Comparison of ENCODE assay signal across 11 cellular contexts in genomic region chr2:42249887-42250286, GRCh38.
A peak's percentile ranks its signal among the peaks of the same experiment; 100 is the strongest.
DNase-seq lines count a peak whose midpoint lies in the region; ATAC-seq and TF ChIP-seq lines count a peak whose summit lies in the region.
"Had no signal": no experiment of that assay in that cellular context is flagged by ENCODE, and none has a peak within 500 bp of the region (broad histone marks: within the 10 kb centered on the region; RNA-seq: fewer than 3 reads in every experiment).

No MANE protein-coding gene starts in this region.

- H3K4me1 Mint-ChIP-seq in activated B cell treated with CpG ODN at 0.5 μM for 24 hours, result peaks cover 43% of the 10 kb centered on the region
- H3K4me1 Mint-ChIP-seq in activated naive CD4-positive, alpha-beta T cell treated with anti-CD3 and anti-CD28 coated beads, Interleukin-2, amount 10 ng/mL, durations not matched to agents 7 days and 5 days, result peaks cover 41% of the 10 kb centered on the region

- no peak for ATAC-seq in activated B cell treated with CpG ODN at 0.5 μM for 24 hours (ENCODE audit: low read depth)
- ATAC-seq in lung (ENCODE audit: insufficient read depth, low FRiP score), result peak; percentile 70

- POLR2A ChIA-PET in activated B cell treated with CpG ODN at 0.5 μM for 24 hours (lab: Charles Lee), result no interaction called here

- CTCF ChIA-PET in activated B cell treated with CpG ODN at 0.5 μM for 24 hours (lab: Charles Lee), result interaction anchor here (1.1 kb wide), 1 partner anchor 154 kb away, joined by 3 read pairs; no protein-coding TSS in a partner anchor
- CTCF ChIA-PET in activated naive CD4-positive, alpha-beta T cell treated with anti-CD3 and anti-CD28 coated beads, Interleukin-2, amount 10 ng/mL, durations not matched to agents 7 days and 5 days (lab: Charles Lee), result no interaction called here

- no peaks in the 10 kb centered on the region for H3K9me3 ChIP-seq in lung (ENCODE audit: control insufficient read depth in 2 of 2, insufficient read depth in 1 of 2, low read length in 1 of 2)
- H3K9me3 ChIP-seq: MG63 had no signal

- no peak overlapping the region for H3K4me3 Mint-ChIP-seq in activated B cell treated with CpG ODN at 0.5 μM for 24 hours
- H3K4me3 Mint-ChIP-seq in activated naive CD4-positive, alpha-beta T cell treated with anti-CD3 and anti-CD28 coated beads, Interleukin-2, amount 10 ng/mL, durations not matched to agents 7 days and 5 days, result no peak overlapping the region
- H3K4me3 Mint-ChIP-seq: CD4-positive, alpha-beta T cell had no signal

- H3K27me3 ChIP-seq in lung (ENCODE audit: control insufficient read depth, insufficient read depth), result no peaks in the 10 kb centered on the region
- H3K27me3 ChIP-seq: MG63 had no signal

- peaks cover 63% of the 10 kb centered on the region for H3K36me3 Mint-ChIP-seq in activated B cell treated with CpG ODN at 0.5 μM for 24 hours (ENCODE audit: low read depth)
- peaks cover 67% of the 10 kb centered on the region for H3K36me3 Mint-ChIP-seq in activated naive CD4-positive, alpha-beta T cell treated with anti-CD3 and anti-CD28 coated beads, Interleukin-2, amount 10 ng/mL, durations not matched to agents 7 days and 5 days

- no peaks in the 10 kb centered on the region for H3K27me3 Mint-ChIP-seq in activated B cell treated with CpG ODN at 0.5 μM for 24 hours
- H3K27me3 Mint-ChIP-seq in activated naive CD4-positive, alpha-beta T cell treated with anti-CD3 and anti-CD28 coated beads, Interleukin-2, amount 10 ng/mL, durations not matched to agents 7 days and 5 days, result no peaks in the 10 kb centered on the region
- H3K27me3 Mint-ChIP-seq: CD4-positive, alpha-beta T cell had no signal

- peak overlapping the region; percentile 7 to 33 for H3K27ac ChIP-seq in lung (ENCODE audit: low read depth in 1 of 2, low read length in 1 of 2)

- intact Hi-C loops in activated B cell treated with CpG ODN at 0.5 μM for 24 hours (cut with micrococcal nuclease), result no loop called here

- peak overlapping the region; percentile 26 for H3K27ac Mint-ChIP-seq in activated B cell treated with CpG ODN at 0.5 μM for 24 hours
- no peak overlapping the region for H3K27ac Mint-ChIP-seq in activated naive CD4-positive, alpha-beta T cell treated with anti-CD3 and anti-CD28 coated beads, Interleukin-2, amount 10 ng/mL, durations not matched to agents 7 days and 5 days
- H3K27ac Mint-ChIP-seq: CD4-positive, alpha-beta T cell had no signal

- H3K4me3 ChIP-seq in lung, result no peak overlapping the region
- H3K4me3 ChIP-seq: MG63 had no signal

- peaks cover 0 to 13% of the 10 kb centered on the region in 2 donors for H3K4me1 ChIP-seq in lung (ENCODE audit: control insufficient read depth in 2 of 2, insufficient read depth in 2 of 2, low read length in 2 of 2)

- TF ChIP-seq CTCF in activated B cell treated with CpG ODN at 0.5 μM for 24 hours (IDR thresholded peaks at IDR 0.05) (no peak), lung (IDR thresholded peaks at IDR 0.05; ENCODE audit: control extremely low read depth, extremely low read depth) (no peak)

- WGBS in lung, 2 donors, result 12 to 13% methylated on average over 3 of the region's 3 CpGs

- H3K9me3 Mint-ChIP-seq in activated B cell treated with CpG ODN at 0.5 μM for 24 hours, result no peaks in the 10 kb centered on the region
- H3K9me3 Mint-ChIP-seq in activated naive CD4-positive, alpha-beta T cell treated with anti-CD3 and anti-CD28 coated beads, Interleukin-2, amount 10 ng/mL, durations not matched to agents 7 days and 5 days, result peaks cover 2% of the 10 kb centered on the region
- H3K9me3 Mint-ChIP-seq: CD4-positive, alpha-beta T cell had no signal

- H3K36me3 ChIP-seq in lung (ENCODE audit: control insufficient read depth in 2 of 2, insufficient read depth in 2 of 2, low read length in 2 of 2), result peaks cover 0 to 2% of the 10 kb centered on the region in 2 donors
- H3K36me3 ChIP-seq: MG63 had no signal

- DNase-seq in COLO668 (lab: John Stamatoyannopoulos, UW; ENCODE audit: unreplicated experiment) (peak; percentile 47), NCI-H146 treated with DMSO at 0.1 percent for 48 hours (lab: John Stamatoyannopoulos, UW; ENCODE audit: unreplicated experiment) (peak; percentile 52), activated B cell treated with CpG ODN at 0.5 μM for 24 hours (no peak), lung (ENCODE audit: low spot score) (peak; percentile 46), HCEC 1CT (no peak), MV-4-11 (lab: John Stamatoyannopoulos, UW) (no peak), HPDE6-E6E7 (ENCODE audit: extremely low spot score) (no peak)
- DNase-seq in activated naive CD4-positive, alpha-beta T cell treated with anti-CD3 and anti-CD28 coated beads, Interleukin-2, amount 10 ng/mL, durations not matched to agents 7 days and 5 days, result no peak
- DNase-seq: CD4-positive, alpha-beta T cell; MG63; T-helper 2 cell had no signal

Comparison
In these comparisons a context has a peak if more than half of its experiments do, and no peak if none do; other contexts are left out.
1. DNase-seq: peak in COLO668 (single experiment), NCI-H146 treated with DMSO at 0.1 percent for 48 hours (single experiment) and lung (single experiment); none in activated B cell treated with CpG ODN at 0.5 μM for 24 hours (single experiment), HCEC 1CT (single experiment), MV-4-11 (single experiment), activated naive CD4-positive, alpha-beta T cell treated with anti-CD3 and anti-CD28 coated beads, Interleukin-2, amount 10 ng/mL, durations not matched to agents 7 days and 5 days (single experiment) and HPDE6-E6E7 (single experiment).